Comparison of ENCODE assay signal across 16 cellular contexts in the genomic region with DNA sequence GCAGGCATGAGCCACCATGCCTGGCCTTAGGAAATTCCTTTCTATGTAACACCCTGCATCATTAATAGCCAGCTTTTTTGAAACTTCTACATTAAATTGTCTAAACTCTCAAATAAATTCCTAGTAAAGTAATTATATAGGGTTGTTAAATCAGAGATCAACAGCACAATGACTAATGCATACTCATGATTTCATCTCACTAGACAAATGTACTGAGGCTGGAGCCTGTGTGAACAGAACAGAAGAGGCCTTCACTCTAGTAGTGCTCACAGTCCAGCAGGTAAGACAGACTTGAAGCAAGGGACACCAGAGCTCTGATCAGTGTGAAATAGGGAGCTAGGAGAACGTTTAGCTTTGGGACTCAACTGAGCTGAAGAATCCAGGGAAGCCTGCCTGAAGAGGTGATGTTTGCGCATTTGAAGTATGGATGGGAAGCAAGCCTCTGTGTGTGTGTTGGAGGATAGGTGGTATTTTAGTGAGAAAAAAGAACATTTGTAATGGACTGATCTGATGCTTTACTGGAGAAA. TPM values are rescaled to one million over a fixed set of nuclear protein-coding genes. Genes with fewer than 3 reads are reported as not detected.
DNase-seq lines count a peak whose midpoint lies in the region; ATAC-seq, FAIRE-seq and TF ChIP-seq lines count a peak whose summit lies in the region.
"Had no signal": no experiment of that assay in that cellular context is flagged by ENCODE, and none has a peak within 500 bp of the region (broad histone marks: within the 10 kb centered on the region; RNA-seq: fewer than 3 reads in every experiment).

No MANE protein-coding gene starts in this region.

- peaks cover 26% of the 10 kb centered on the region for H3K4me1 Mint-ChIP-seq in GM23338
- H3K4me1 Mint-ChIP-seq in progenitor cell of endocrine pancreas (ENCODE audit: low read depth), result peaks cover 6% of the 10 kb centered on the region
- H3K4me1 Mint-ChIP-seq in activated T-cell treated with anti-CD3 and anti-CD28 coated beads, Interleukin-2, amount 50 U/mL, for 24 hours (ENCODE audit: low read depth), result no peaks in the 10 kb centered on the region

- peaks cover 2% of the 10 kb centered on the region for H3K27me3 Mint-ChIP-seq in GM23338 (ENCODE audit: insufficient read depth, low read depth, poor library complexity)
- peaks cover 21% of the 10 kb centered on the region for H3K27me3 Mint-ChIP-seq in progenitor cell of endocrine pancreas
- H3K27me3 Mint-ChIP-seq in activated T-cell treated with anti-CD3 and anti-CD28 coated beads, Interleukin-2, amount 50 U/mL, for 24 hours, result peaks cover 19% of the 10 kb centered on the region

- peak overlapping the region; percentile 82 for H3K4me2 ChIP-seq in GM23338

- DNase-seq in GM23338 (ENCODE audit: low spot score) (no peak), RWPE2 (ENCODE audit: low spot score) (no peak), progenitor cell of endocrine pancreas (ENCODE audit: low spot score, unreplicated experiment) (no peak), SW480 (ENCODE audit: low spot score) (no peak), GM12892 (ENCODE audit: insufficient read length) (no peak)
- no peak for DNase-seq in stimulated activated CD4-positive, alpha-beta T cell treated with anti-CD3 and anti-CD28 coated beads, Interleukin-12 subunit alpha, Interleukin-12 subunit beta, amount 100 ng/mL, for 4 hours
- no peak for DNase-seq in activated T-cell treated with anti-CD3 and anti-CD28 coated beads, Interleukin-2, amount 50 U/mL, for 24 hours
- DNase-seq: C1 segment of cervical spinal cord, H7, KBM-7, NCI-H510A treated with DMSO at 0.1 percent for 48 hours, SHP77 had no signal

- H3K9me3 Mint-ChIP-seq in GM23338 (peaks cover 14% of the 10 kb centered on the region; the same call in 1 of the 3 replicates), progenitor cell of endocrine pancreas (ENCODE audit: low read depth) (peaks cover 3% of the 10 kb centered on the region)
- H3K9me3 Mint-ChIP-seq in activated T-cell treated with anti-CD3 and anti-CD28 coated beads, Interleukin-2, amount 50 U/mL, for 24 hours, result peaks cover 10% of the 10 kb centered on the region

- ATAC-seq in GM23338 (no peak), RWPE2 (ENCODE audit: low read depth) (peak; percentile 51; the same call in 2 of the 3 replicates)
- ATAC-seq: Panc1, SK-N-SH treated with all-trans-retinoic acid at 6 μM for 48 hours had no signal

- peaks cover 90% of the 10 kb centered on the region for H3K79me2 ChIP-seq in GM23338 (replicated peaks; ENCODE audit: insufficient read depth)

- no peak for TF ChIP-seq POLR2A in GM12892 (IDR thresholded peaks at IDR 0.05; ENCODE audit: low read depth, low read length)

- H3K9me3 ChIP-seq in RWPE2 (ENCODE audit: severe bottlenecking), result no peaks in the 10 kb centered on the region
- H3K9me3 ChIP-seq in iPS-18c (ENCODE audit: control insufficient read depth, insufficient read depth, low read length), result no peaks in the 10 kb centered on the region

- H4K20me1 ChIP-seq in GM23338 (replicated peaks; ENCODE audit: insufficient read depth), result peaks cover 19% of the 10 kb centered on the region

- H3K36me3 Mint-ChIP-seq in GM23338 (ENCODE audit: low read depth) (peaks cover 81% of the 10 kb centered on the region), progenitor cell of endocrine pancreas (ENCODE audit: insufficient read depth) (peaks cover 16% of the 10 kb centered on the region)
- H3K36me3 Mint-ChIP-seq in activated T-cell treated with anti-CD3 and anti-CD28 coated beads, Interleukin-2, amount 50 U/mL, for 24 hours (ENCODE audit: low read depth), result no peaks in the 10 kb centered on the region

- H3K9me2 ChIP-seq in GM23338 (ENCODE audit: insufficient read depth), result no peaks in the 10 kb centered on the region

- H3K27ac ChIP-seq in GM23338 (ENCODE audit: low read depth) (peak overlapping the region; percentile 50; the same call in 1 of the 2 replicates), RWPE2 (ENCODE audit: poor library complexity, severe bottlenecking) (no peak overlapping the region)

- H2AFZ ChIP-seq in GM23338, result no peak overlapping the region; the same call in 1 of the 2 replicates

- H3K4me1 ChIP-seq in GM23338 (ENCODE audit: insufficient read depth) (peaks cover 18% of the 10 kb centered on the region), RWPE2 (ENCODE audit: insufficient read depth, poor library complexity, severe bottlenecking) (peaks cover 15% of the 10 kb centered on the region)

- no peaks in the 10 kb centered on the region for H3K27me3 ChIP-seq in GM23338 (ENCODE audit: insufficient read depth)
- H3K27me3 ChIP-seq in RWPE2 (ENCODE audit: insufficient read depth, poor library complexity, severe bottlenecking), result no peaks in the 10 kb centered on the region

- peaks cover 10% of the 10 kb centered on the region; the same call in 1 of the 2 replicates for H3F3A ChIP-seq in GM23338 (replicated peaks; ENCODE audit: low read depth)

- peak overlapping the region; percentile 61 for H3K4me3 Mint-ChIP-seq in GM23338
- H3K4me3 Mint-ChIP-seq in progenitor cell of endocrine pancreas (ENCODE audit: low read depth), result no peak overlapping the region
- H3K4me3 Mint-ChIP-seq in activated T-cell treated with anti-CD3 and anti-CD28 coated beads, Interleukin-2, amount 50 U/mL, for 24 hours, result no peak overlapping the region

- H3K4me3 ChIP-seq in GM23338 (peak overlapping the region; percentile 73), RWPE2 (ENCODE audit: severe bottlenecking) (no peak overlapping the region), iPS-18c (ENCODE audit: insufficient read depth, low read depth, low read length) (peak overlapping the region; percentile 9; the same call in 1 of the 2 replicates)

- TF ChIP-seq CTCF in GM23338 (conservative IDR thresholded peaks at IDR 0.05; ENCODE audit: low read depth in 2 of 2) (no peak), RWPE2 (IDR thresholded peaks at IDR 0.05; ENCODE audit: poor library complexity, severe bottlenecking) (no peak), progenitor cell of endocrine pancreas (IDR thresholded peaks at IDR 0.05; ENCODE audit: unreplicated experiment) (no peak)

- H3K27ac Mint-ChIP-seq in GM23338, result no peak overlapping the region
- peak overlapping the region; percentile 71 for H3K27ac Mint-ChIP-seq in progenitor cell of endocrine pancreas
- no peak overlapping the region for H3K27ac Mint-ChIP-seq in activated T-cell treated with anti-CD3 and anti-CD28 coated beads, Interleukin-2, amount 50 U/mL, for 24 hours

- H3K36me3 ChIP-seq in GM23338 (ENCODE audit: insufficient read depth) (peaks cover 52% of the 10 kb centered on the region), RWPE2 (ENCODE audit: low read depth) (no peaks in the 10 kb centered on the region)

- FAIRE-seq in GM12892 (lab: Jason Lieb, UNC), result no peak

TF ChIP-seq in GM23338, 12 proteins besides CTCF, POLR2A, EP300 and RAD21 (continues in another document):
- TF ChIP-seq NANOG (IDR thresholded peaks at IDR 0.05; ENCODE audit: borderline replicate concordance) (no peak), ZNF331 (CRISPR knock-in tag; IDR thresholded peaks at IDR 0.05; ENCODE audit: low read depth) (no peak), EZH2phosphoT487 (IDR thresholded peaks at IDR 0.05; ENCODE audit: unreplicated experiment) (no peak), EZH2 (IDR thresholded peaks at IDR 0.05; ENCODE audit: low read depth, unreplicated experiment) (no peak), JUNB (IDR thresholded peaks at IDR 0.05; ENCODE audit: unreplicated experiment) (no peak), ZNF114 (CRISPR knock-in tag; IDR thresholded peaks at IDR 0.05) (no peak)
- TF ChIP-seq, protein P1, sequence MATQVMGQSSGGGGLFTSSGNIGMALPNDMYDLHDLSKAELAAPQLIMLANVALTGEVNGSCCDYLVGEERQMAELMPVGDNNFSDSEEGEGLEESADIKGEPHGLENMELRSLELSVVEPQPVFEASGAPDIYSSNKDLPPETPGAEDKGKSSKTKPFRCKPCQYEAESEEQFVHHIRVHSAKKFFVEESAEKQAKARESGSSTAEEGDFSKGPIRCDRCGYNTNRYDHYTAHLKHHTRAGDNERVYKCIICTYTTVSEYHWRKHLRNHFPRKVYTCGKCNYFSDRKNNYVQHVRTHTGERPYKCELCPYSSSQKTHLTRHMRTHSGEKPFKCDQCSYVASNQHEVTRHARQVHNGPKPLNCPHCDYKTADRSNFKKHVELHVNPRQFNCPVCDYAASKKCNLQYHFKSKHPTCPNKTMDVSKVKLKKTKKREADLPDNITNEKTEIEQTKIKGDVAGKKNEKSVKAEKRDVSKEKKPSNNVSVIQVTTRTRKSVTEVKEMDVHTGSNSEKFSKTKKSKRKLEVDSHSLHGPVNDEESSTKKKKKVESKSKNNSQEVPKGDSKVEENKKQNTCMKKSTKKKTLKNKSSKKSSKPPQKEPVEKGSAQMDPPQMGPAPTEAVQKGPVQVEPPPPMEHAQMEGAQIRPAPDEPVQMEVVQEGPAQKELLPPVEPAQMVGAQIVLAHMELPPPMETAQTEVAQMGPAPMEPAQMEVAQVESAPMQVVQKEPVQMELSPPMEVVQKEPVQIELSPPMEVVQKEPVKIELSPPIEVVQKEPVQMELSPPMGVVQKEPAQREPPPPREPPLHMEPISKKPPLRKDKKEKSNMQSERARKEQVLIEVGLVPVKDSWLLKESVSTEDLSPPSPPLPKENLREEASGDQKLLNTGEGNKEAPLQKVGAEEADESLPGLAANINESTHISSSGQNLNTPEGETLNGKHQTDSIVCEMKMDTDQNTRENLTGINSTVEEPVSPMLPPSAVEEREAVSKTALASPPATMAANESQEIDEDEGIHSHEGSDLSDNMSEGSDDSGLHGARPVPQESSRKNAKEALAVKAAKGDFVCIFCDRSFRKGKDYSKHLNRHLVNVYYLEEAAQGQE (IDR thresholded peaks at IDR 0.05; ENCODE audit: unreplicated experiment), result no peak

RNA-seq across cellular contexts. Expression of gene ZFP42, which starts 3.9 kb away (rescaled TPM):
- total RNA-seq in GM23338 (2014; rRNA removed; shearing (Covaris generic)), result 111 and 124 TPM in 2 replicates
- 70.0 and 70.9 TPM in 2 replicates for polyA plus RNA-seq in GM23338 (2016; fragmentation: Nextera tagmentation; extraction: Ambion mirVana)
- total RNA-seq in progenitor cell of endocrine pancreas, result 3.9 and 5.5 TPM in 2 replicates
- polyA plus RNA-seq in GM12892 (2012; ENCODE audit: missing spikeins), result not detected
- total RNA-seq: A673 had no signal

Comparison
In these comparisons a context has a peak if more than half of its experiments do, and no peak if none do; other contexts are left out.
1. RNA of gene ZFP42, which starts 3.9 kb away (total RNA-seq): 111 to 124 TPM in GM23338; 3.9 to 5.5 TPM in progenitor cell of endocrine pancreas; every median in the first group is over 10 times any median in the second.